Comparison of ENCODE assay signal across 12 cellular contexts in genomic region chr2:179104736-179105135, GRCh38. TPM values are rescaled to one million over a fixed set of nuclear protein-coding genes. Genes with fewer than 3 reads are reported as not detected.
DNase-seq lines count a peak whose midpoint lies in the region; ATAC-seq and TF ChIP-seq lines count a peak whose summit lies in the region.
"Had no signal": no experiment of that assay in that cellular context is flagged by ENCODE, and none has a peak within 500 bp of the region (broad histone marks: within the 10 kb centered on the region; RNA-seq: fewer than 3 reads in every experiment).

No MANE protein-coding gene starts in this region.

- TF ChIP-seq CTCF in Calu3 (IDR thresholded peaks at IDR 0.05; ENCODE audit: unreplicated experiment) (no peak), choroid plexus epithelial cell (conservative IDR thresholded peaks at IDR 0.05; ENCODE audit: low read depth, low read length) (no peak)

- H3K9me3 Mint-ChIP-seq in Calu3 (ENCODE audit: low read depth, unreplicated experiment): no peaks in the 10 kb centered on the region
- H3K9me3 Mint-ChIP-seq in naive thymus-derived CD4-positive, alpha-beta T cell: peaks cover 0 to 4% (median 0%) of the 10 kb centered on the region in 11 donors
- H3K9me3 Mint-ChIP-seq: CD8-positive, alpha-beta T cell had no signal

- H3K36me3 ChIP-seq in naive thymus-derived CD4-positive, alpha-beta T cell (ENCODE audit: control insufficient read depth in 2 of 3, insufficient read depth in 3 of 3, low read length in 3 of 3): no peaks in the 10 kb centered on the region

- intact Hi-C loops in Calu3 (cut with micrococcal nuclease; ENCODE audit: unreplicated experiment): loop anchor here (5.0 to 10.0 kb wide), 2 partner anchors 307 to 340 kb away; no protein-coding TSS in a partner anchor
- intact Hi-C loops in naive thymus-derived CD4-positive, alpha-beta T cell (cut with micrococcal nuclease): loop anchor here (5.0 kb wide), 2 partner anchors 57 to 72 kb away; no protein-coding TSS in a partner anchor

- peak; percentile 24 for ATAC-seq in naive thymus-derived CD4-positive, alpha-beta T cell
- no peak for ATAC-seq in HG03342 (IDR thresholded peaks at IDR 0.05; ENCODE audit: unreplicated experiment)
- no peak for ATAC-seq in T-helper 17 cell
- ATAC-seq: CD8-positive, alpha-beta T cell; GM12878 had no signal

- CTCF ChIA-PET in Calu3 (lab: Charles Lee): no interaction called here
- CTCF ChIA-PET in naive thymus-derived CD4-positive, alpha-beta T cell (lab: Charles Lee): no interaction called here

- H3K4me1 ChIP-seq in naive thymus-derived CD4-positive, alpha-beta T cell (ENCODE audit: control insufficient read depth in 2 of 2, insufficient read depth in 2 of 2, low read length in 2 of 2): peaks cover 0 to 18% of the 10 kb centered on the region in 2 donors

- no peaks in the 10 kb centered on the region for H3K27me3 Mint-ChIP-seq in Calu3 (ENCODE audit: unreplicated experiment)
- no peaks in the 10 kb centered on the region for H3K27me3 Mint-ChIP-seq in naive thymus-derived CD4-positive, alpha-beta T cell
- no peaks in the 10 kb centered on the region for H3K27me3 Mint-ChIP-seq in T-helper 17 cell

- H3K36me3 Mint-ChIP-seq in Calu3 (ENCODE audit: insufficient read depth, unreplicated experiment): peaks cover 40% of the 10 kb centered on the region
- H3K36me3 Mint-ChIP-seq in naive thymus-derived CD4-positive, alpha-beta T cell: peaks cover 0 to 26% (median 0%) of the 10 kb centered on the region in 5 donors
- no peaks in the 10 kb centered on the region for H3K36me3 Mint-ChIP-seq in T-helper 17 cell (ENCODE audit: low read depth)
- H3K36me3 Mint-ChIP-seq: CD8-positive, alpha-beta T cell had no signal

- BruUV-seq in Calu3 (replicated peaks; lab: Mats Ljungman, UMichigan): no TSS peak

- H3K4me1 Mint-ChIP-seq in Calu3 (ENCODE audit: low read depth, unreplicated experiment): peaks cover 41% of the 10 kb centered on the region
- H3K4me1 Mint-ChIP-seq in naive thymus-derived CD4-positive, alpha-beta T cell: peaks cover 10 to 38% (median 26%) of the 10 kb centered on the region in 7 donors
- peaks cover 10% of the 10 kb centered on the region for H3K4me1 Mint-ChIP-seq in T-helper 17 cell

- H3K27ac Mint-ChIP-seq in Calu3 (ENCODE audit: unreplicated experiment): peak overlapping the region; percentile 8
- H3K27ac Mint-ChIP-seq in naive thymus-derived CD4-positive, alpha-beta T cell: no peak overlapping the region
- no peak overlapping the region for H3K27ac Mint-ChIP-seq in T-helper 17 cell
- H3K27ac Mint-ChIP-seq: CD8-positive, alpha-beta T cell had no signal

- H3K4me3 ChIP-seq in choroid plexus epithelial cell (ENCODE audit: low read depth, low read length): no peak overlapping the region
- no peak overlapping the region for H3K4me3 ChIP-seq in naive thymus-derived CD4-positive, alpha-beta T cell (ENCODE audit: low read length)
- H3K4me3 ChIP-seq: GM12878 had no signal

- no peaks in the 10 kb centered on the region for H3K27me3 ChIP-seq in naive thymus-derived CD4-positive, alpha-beta T cell (ENCODE audit: control insufficient read depth in 2 of 2, insufficient read depth in 2 of 2, low read length in 2 of 2)

- H3K27ac ChIP-seq in naive thymus-derived CD4-positive, alpha-beta T cell (ENCODE audit: low read depth, low read length): no peak overlapping the region

- H3K9me3 ChIP-seq in naive thymus-derived CD4-positive, alpha-beta T cell (ENCODE audit: control insufficient read depth in 2 of 3, low read length in 3 of 3): no peaks in the 10 kb centered on the region
- H3K9me3 ChIP-seq in T-helper 17 cell (ENCODE audit: control insufficient read depth, low read length, poor library complexity, severe bottlenecking): no peaks in the 10 kb centered on the region

- DNase-seq in Calu3: no peak
- peak; percentile 26 for DNase-seq in NOMO-1 treated with dmso at 0.1 percent for 144 hours (lab: John Stamatoyannopoulos, UW; ENCODE audit: unreplicated experiment)
- peak; percentile 69 for DNase-seq in choroid plexus epithelial cell (ENCODE audit: low read depth)
- no peak for DNase-seq in naive thymus-derived CD4-positive, alpha-beta T cell
- DNase-seq in AG20443 (ENCODE audit: low spot score): no peak
- no peak for DNase-seq in HuH-7.5 (ENCODE audit: low spot score)
- DNase-seq in T-helper 17 cell: no peak
- DNase-seq: CD8-positive, alpha-beta T cell; kidney glomerular epithelial cell; NCI-H69 had no signal

- POLR2A ChIA-PET in naive thymus-derived CD4-positive, alpha-beta T cell (lab: Charles Lee): no interaction called here

- H3K4me3 Mint-ChIP-seq in Calu3 (ENCODE audit: low read depth, unreplicated experiment) (no peak overlapping the region), T-helper 17 cell (no peak overlapping the region)
- H3K4me3 Mint-ChIP-seq in naive thymus-derived CD4-positive, alpha-beta T cell: no peak overlapping the region
- H3K4me3 Mint-ChIP-seq: CD8-positive, alpha-beta T cell had no signal

RNA-seq across cellular contexts. Expression of gene CCDC141, which starts 54.8 kb away (rescaled TPM):
- total RNA-seq in Calu3 (2022): 0.07 and 0.34 TPM in 2 replicates
- 10 to 100 TPM; 11.6 to 39.2 (median 35.1) TPM for total RNA-seq in naive thymus-derived CD4-positive, alpha-beta T cell
- polyA plus RNA-seq in naive thymus-derived CD4-positive, alpha-beta T cell: 10 to 100 TPM in 1 of 2 donors, 1 to 10 TPM in 1; 8.2 to 16.7 TPM
- total RNA-seq in T-helper 17 cell: 10 to 100 TPM; 18.2 to 22.8 TPM

Comparison
In these comparisons a context has a peak if more than half of its experiments do, and no peak if none do; other contexts are left out.
1. DNase-seq: peak in NOMO-1 treated with dmso at 0.1 percent for 144 hours (single experiment) and choroid plexus epithelial cell (single experiment); none in Calu3 (single experiment), naive thymus-derived CD4-positive, alpha-beta T cell (0 of 9), AG20443 (single experiment), HuH-7.5 (single experiment) and T-helper 17 cell (0 of 3).